32 cellular contexts compared by ENCODE assay signal in the genomic region with DNA sequence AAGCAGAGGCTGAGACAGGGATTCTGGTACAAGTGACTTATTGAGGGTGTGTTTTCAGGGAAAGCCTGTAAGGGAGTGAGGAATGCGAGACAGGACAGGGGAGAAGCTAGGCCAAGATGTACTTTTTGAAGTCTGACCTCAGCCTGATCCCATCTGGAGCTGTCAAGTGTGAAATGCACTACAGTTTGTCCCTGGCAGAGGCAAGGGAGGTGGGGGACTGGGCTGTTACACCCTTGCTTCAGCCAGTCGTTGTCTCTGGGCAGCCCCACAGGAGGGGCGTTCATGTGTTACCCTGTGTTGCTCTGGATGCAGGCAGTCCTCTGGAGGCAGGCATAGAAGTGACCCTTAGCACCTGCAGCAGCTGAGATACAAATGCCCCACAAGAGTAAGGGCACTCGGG. TPM values are rescaled to one million over a fixed set of nuclear protein-coding genes. Genes with fewer than 3 reads are reported as not detected.
"Had no signal": no experiment of that assay in that cellular context is flagged by ENCODE, and none has a peak within 500 bp of the region (broad histone marks: within the 10 kb centered on the region; RNA-seq: fewer than 3 reads in every experiment).

No MANE protein-coding gene starts in this region.

- H3K4me3 ChIP-seq: MG63, SJCRH30, SK-N-MC had no signal

- H3K9me3 ChIP-seq: MG63, SJCRH30 had no signal

- H3K4me1 ChIP-seq: SJCRH30 had no signal

- H3K27me3 ChIP-seq: brain microvascular endothelial cell, MG63, SJCRH30 had no signal

- DNase-seq: activated CD4-positive, alpha-beta T cell treated with anti-CD3 and anti-CD28 coated beads, Interleukin-2, amount 10 ng/mL, durations not matched to agents 24 days and 14 days; activated CD4-positive, alpha-beta T cell treated with anti-CD3 and anti-CD28 coated beads, Interleukin-2, amount 50 U/mL, for 4 hours; activated CD8-positive, alpha-beta T cell treated with anti-CD3 and anti-CD28 coated beads for 36 hours; activated effector memory CD4-positive, alpha-beta T cell treated with anti-CD3 and anti-CD28 coated beads, Interleukin-2, amount 50 U/mL, for 16 hours; activated naive CD4-positive, alpha-beta T cell; activated naive CD4-positive, alpha-beta T cell treated with anti-CD3 and anti-CD28 coated beads, Interleukin-2, amount 50 U/mL, for 16 hours; activated naive CD8-positive, alpha-beta T cell treated with anti-CD3 and anti-CD28 coated beads for 36 hours; activated T-cell treated with anti-CD3 and anti-CD28 coated beads, Interleukin-2, amount 50 U/mL, for 1 hour; activated T-cell treated with anti-CD3 and anti-CD28 coated beads, Interleukin-2, amount 50 U/mL, for 72 hours; amniotic stem cell; aorta; brain microvascular endothelial cell; Kasumi-1; KG1; MG63; NCI-H1048; NCI-H1105 treated with DMSO at 0.1 percent for 48 hours; NCI-H1436; NCI-H1694; NCI-H1930; NCI-H2081 treated with DMSO at 0.1 percent for 48 hours; NCI-H226; NCI-H524 treated with DMSO at 0.1 percent for 48 hours; NK-92 treated with Interleukin-12 subunit alpha and Interleukin-12 subunit beta, amount 100 ng/mL, for 24 hours; PC-3; SHP77; SJCRH30 had no signal

- ATAC-seq: activated CD8-positive, alpha-beta T cell treated with anti-CD3 and anti-CD28 coated beads for 36 hours; activated T-cell treated with anti-CD3 and anti-CD28 coated beads, Interleukin-2, amount 50 U/mL, for 72 hours; activated T-helper 17 cell treated with anti-CD3 and anti-CD28 coated beads, Interleukin-2, amount 50 U/mL, for 72 hours; PC-3 had no signal

- H3K36me3 ChIP-seq: brain microvascular endothelial cell, MG63, SJCRH30 had no signal

- H3K27ac ChIP-seq: brain microvascular endothelial cell, RWPE1, SJCRH30, SK-N-MC had no signal

RNA-seq across cellular contexts. Expression of a gene that starts 25.8 kb away (rescaled TPM):
- total RNA-seq: activated CD4-positive, alpha-beta T cell treated with anti-CD3 and anti-CD28 coated beads, Interleukin-2, amount 10 ng/mL, durations not matched to agents 24 days and 14 days; activated CD8-positive, alpha-beta memory T cell treated with anti-CD3 and anti-CD28 coated beads for 36 hours; activated CD8-positive, alpha-beta T cell treated with anti-CD3 and anti-CD28 coated beads for 36 hours; activated naive CD8-positive, alpha-beta T cell treated with anti-CD3 and anti-CD28 coated beads for 36 hours; PC-3; T-helper 1 cell treated with Interleukin-12 subunit alpha and Interleukin-12 subunit beta and Interleukin-4 antibody, amounts not matched to agents 30 ng/mL and 1 ng/mL, for 36 hours had no signal
